Comparison of ENCODE assay signal across 24 cellular contexts in the genomic region with DNA sequence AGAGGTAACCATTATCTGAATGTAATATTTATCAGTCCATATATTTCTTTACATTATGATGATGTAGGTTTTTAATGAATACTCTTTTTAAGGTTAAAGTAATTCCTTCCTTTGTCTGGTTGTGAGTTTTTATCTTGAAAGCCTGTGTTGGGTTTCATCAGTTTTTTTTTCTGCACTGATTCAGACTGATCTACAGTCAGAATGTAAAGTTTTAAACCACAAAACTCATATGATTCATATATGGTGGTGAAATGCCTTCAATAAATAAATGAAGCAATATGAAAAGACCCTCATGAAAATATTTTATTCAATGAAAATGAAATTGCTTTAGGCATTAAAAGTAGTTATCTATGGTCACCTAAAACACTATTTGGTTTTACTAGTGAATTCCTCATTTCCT. TPM values are rescaled to one million over a fixed set of nuclear protein-coding genes. Genes with fewer than 3 reads are reported as not detected.
DNase-seq lines count a peak whose midpoint lies in the region; ATAC-seq, FAIRE-seq and TF ChIP-seq lines count a peak whose summit lies in the region.
"Had no signal": no experiment of that assay in that cellular context is flagged by ENCODE, and none has a peak within 500 bp of the region (broad histone marks: within the 10 kb centered on the region; RNA-seq: fewer than 3 reads in every experiment).

No MANE protein-coding gene starts in this region.

- no peaks in the 10 kb centered on the region for H3K36me3 ChIP-seq in IMR-90 (ENCODE audit: control insufficient read depth, insufficient read depth, low read length)
- no peaks in the 10 kb centered on the region for H3K36me3 ChIP-seq in astrocyte (ENCODE audit: insufficient read depth, low read length)
- no peaks in the 10 kb centered on the region for H3K36me3 ChIP-seq in endothelial cell of umbilical vein (ENCODE audit: control insufficient read depth in 2 of 2, extremely low read depth in 1 of 2, insufficient read depth in 2 of 2, low read length in 2 of 2)
- no peaks in the 10 kb centered on the region for H3K36me3 ChIP-seq in psoas muscle (ENCODE audit: insufficient read depth in 1 of 2, low read depth in 1 of 2)
- H3K36me3 ChIP-seq in pancreas, result no peaks in the 10 kb centered on the region
- H3K36me3 ChIP-seq: BLaER1 had no signal

- H3K9me1 ChIP-seq in IMR-90 (ENCODE audit: insufficient read depth, low read length), result no peaks in the 10 kb centered on the region
- no peaks in the 10 kb centered on the region for H3K9me1 ChIP-seq in endothelial cell of umbilical vein (replicated peaks; ENCODE audit: control insufficient read depth, extremely low read depth, insufficient read depth, low read length)

- no peak overlapping the region for H2AK5ac ChIP-seq in IMR-90 (ENCODE audit: low read depth, low read length)

- no peak overlapping the region for H3K14ac ChIP-seq in IMR-90 (replicated peaks; ENCODE audit: low read depth, low read length)

- H4K5ac ChIP-seq in IMR-90 (ENCODE audit: low read depth, low read length), result no peak overlapping the region

- H3K4ac ChIP-seq in IMR-90 (ENCODE audit: low read depth, low read length), result no peak overlapping the region

- H3K9me3 ChIP-seq in IMR-90 (ENCODE audit: control insufficient read depth, insufficient read depth, low read length), result no peaks in the 10 kb centered on the region
- H3K9me3 ChIP-seq in astrocyte (ENCODE audit: insufficient read depth, low read depth, low read length), result no peaks in the 10 kb centered on the region
- H3K9me3 ChIP-seq in endothelial cell of umbilical vein (replicated peaks; ENCODE audit: control insufficient read depth, insufficient read depth, low read length), result no peaks in the 10 kb centered on the region
- no peaks in the 10 kb centered on the region for H3K9me3 ChIP-seq in psoas muscle
- no peaks in the 10 kb centered on the region for H3K9me3 ChIP-seq in pancreas

- POLR2A ChIA-PET in IMR-90 (lab: Charles Lee; ENCODE audit: unreplicated experiment), result no interaction called here
- POLR2A ChIA-PET in endothelial cell of umbilical vein (lab: Charles Lee), result no interaction called here

- H3K9ac ChIP-seq in IMR-90 (ENCODE audit: low read depth, low read length) (no peak overlapping the region), astrocyte (ENCODE audit: low read length) (no peak overlapping the region), endothelial cell of umbilical vein (replicated peaks; ENCODE audit: extremely low read depth, insufficient read depth, low read length) (no peak overlapping the region)
- H3K9ac ChIP-seq: BLaER1 had no signal

- no TSS peak for BruUV-seq in IMR-90 (replicated peaks; lab: Mats Ljungman, UMichigan)
- no TSS peak for BruUV-seq in endothelial cell of umbilical vein (replicated peaks; lab: Mats Ljungman, UMichigan)

- H4K20me1 ChIP-seq in IMR-90 (ENCODE audit: insufficient read depth, low read length), result no peaks in the 10 kb centered on the region
- H4K20me1 ChIP-seq in astrocyte (ENCODE audit: insufficient read depth, low read length), result peaks cover 9% of the 10 kb centered on the region
- no peaks in the 10 kb centered on the region for H4K20me1 ChIP-seq in endothelial cell of umbilical vein (replicated peaks; ENCODE audit: control insufficient read depth, extremely low read depth, insufficient read depth, low read length)
- H4K20me1 ChIP-seq: BLaER1 had no signal

- H3K79me1 ChIP-seq in IMR-90 (ENCODE audit: low read depth in 1 of 2, low read length in 2 of 2), result no peaks in the 10 kb centered on the region

- H3K79me2 ChIP-seq in astrocyte (ENCODE audit: insufficient read depth, low read length) (peaks cover 44% of the 10 kb centered on the region), endothelial cell of umbilical vein (ENCODE audit: control insufficient read depth, insufficient read depth, low read length) (peaks cover 10% of the 10 kb centered on the region)

- H3K27ac Mint-ChIP-seq in astrocyte (ENCODE audit: unreplicated experiment), result peak overlapping the region; percentile 23
- H3K27ac Mint-ChIP-seq in activated naive CD8-positive, alpha-beta T cell treated with anti-CD3 and anti-CD28 coated beads, Interleukin-2, amount 50 U/mL, for 24 hours, result no peak overlapping the region
- H3K27ac Mint-ChIP-seq: CD4-positive, alpha-beta T cell; H9; HFFc6 had no signal

- no peak for TF ChIP-seq RAD21 in IMR-90 (IDR thresholded peaks at IDR 0.05; ENCODE audit: low read length)

- CTCF ChIA-PET in IMR-90 (lab: Yijun Ruan, JAX) (no interaction called here), endothelial cell of umbilical vein (lab: Charles Lee) (interaction anchor here (0.7 to 0.9 kb wide), 2 partner anchors 31 to 52 kb away, joined by 3 read pairs; no protein-coding TSS in a partner anchor)

- H3K27me3 ChIP-seq in IMR-90 (ENCODE audit: control insufficient read depth, insufficient read depth, low read length) (peaks cover 17% of the 10 kb centered on the region), astrocyte (ENCODE audit: insufficient read depth, low read length) (no peaks in the 10 kb centered on the region), endothelial cell of umbilical vein (ENCODE audit: control insufficient read depth in 2 of 2, insufficient read depth in 2 of 2, low read length in 2 of 2) (no peaks in the 10 kb centered on the region), psoas muscle (ENCODE audit: insufficient read depth in 3 of 3, low read length in 2 of 3) (peaks cover 0 to 4% (median 0%) of the 10 kb centered on the region in 3 donors), pancreas (no peaks in the 10 kb centered on the region)
- H3K27me3 ChIP-seq: BLaER1 had no signal

- H3K4me3 ChIP-seq in IMR-90 (ENCODE audit: insufficient read depth, low read depth, low read length) (no peak overlapping the region), astrocyte (ENCODE audit: insufficient read depth, low read depth, low read length) (no peak overlapping the region), endothelial cell of umbilical vein (replicated peaks in 1 of 3; ENCODE audit: insufficient read depth in 1 of 3, low read depth in 1 of 3, low read length in 3 of 3) (no peak overlapping the region), psoas muscle (no peak overlapping the region), pancreas (no peak overlapping the region)
- H3K4me3 ChIP-seq: BLaER1, GM12878 had no signal

- H3K36me3 Mint-ChIP-seq in astrocyte (ENCODE audit: low read depth, unreplicated experiment), result peaks cover 8% of the 10 kb centered on the region
- no peaks in the 10 kb centered on the region for H3K36me3 Mint-ChIP-seq in activated naive CD8-positive, alpha-beta T cell treated with anti-CD3 and anti-CD28 coated beads, Interleukin-2, amount 50 U/mL, for 24 hours (ENCODE audit: low read depth)

- no peak for ATAC-seq in IMR-90 (ENCODE audit: low read depth)
- ATAC-seq in psoas muscle, result no peak
- no peak for ATAC-seq in activated naive CD8-positive, alpha-beta T cell treated with anti-CD3 and anti-CD28 coated beads, Interleukin-2, amount 50 U/mL, for 24 hours
- no peak for ATAC-seq in GM21825 (IDR thresholded peaks at IDR 0.05; ENCODE audit: unreplicated experiment)
- no peak for ATAC-seq in pancreas
- ATAC-seq: GM12878, Panc1, SK-N-SH treated with all-trans-retinoic acid at 6 μM for 48 hours had no signal

- H3K4me1 Mint-ChIP-seq in astrocyte (ENCODE audit: low read depth, unreplicated experiment), result peaks cover 11% of the 10 kb centered on the region
- no peaks in the 10 kb centered on the region for H3K4me1 Mint-ChIP-seq in activated naive CD8-positive, alpha-beta T cell treated with anti-CD3 and anti-CD28 coated beads, Interleukin-2, amount 50 U/mL, for 24 hours

- no peaks in the 10 kb centered on the region for H3K9me3 Mint-ChIP-seq in astrocyte (ENCODE audit: unreplicated experiment)
- H3K9me3 Mint-ChIP-seq in activated naive CD8-positive, alpha-beta T cell treated with anti-CD3 and anti-CD28 coated beads, Interleukin-2, amount 50 U/mL, for 24 hours, result no peaks in the 10 kb centered on the region
- H3K9me3 Mint-ChIP-seq: CD4-positive, alpha-beta T cell; HFFc6 had no signal

- no peaks in the 10 kb centered on the region for H3K4me1 ChIP-seq in IMR-90 (ENCODE audit: control insufficient read depth, insufficient read depth, low read length)
- no peaks in the 10 kb centered on the region for H3K4me1 ChIP-seq in astrocyte (ENCODE audit: insufficient read depth, low read length)
- peaks cover 44% of the 10 kb centered on the region for H3K4me1 ChIP-seq in endothelial cell of umbilical vein (ENCODE audit: control insufficient read depth, extremely low read depth, insufficient read depth, low read length)
- H3K4me1 ChIP-seq in psoas muscle, result no peaks in the 10 kb centered on the region
- H3K4me1 ChIP-seq in pancreas, result peaks cover 8 to 30% (median 21%) of the 10 kb centered on the region in 3 donors
- H3K4me1 ChIP-seq: BLaER1 had no signal

- H3K4me3 Mint-ChIP-seq in astrocyte (ENCODE audit: unreplicated experiment), result no peak overlapping the region
- no peak overlapping the region for H3K4me3 Mint-ChIP-seq in activated naive CD8-positive, alpha-beta T cell treated with anti-CD3 and anti-CD28 coated beads, Interleukin-2, amount 50 U/mL, for 24 hours
- H3K4me3 Mint-ChIP-seq: CD4-positive, alpha-beta T cell; H9; HFFc6 had no signal

- H4K91ac ChIP-seq in IMR-90 (ENCODE audit: insufficient read depth, low read depth, low read length), result no peak overlapping the region

- FAIRE-seq in astrocyte (lab: Jason Lieb, UNC) (no peak), endothelial cell of umbilical vein (lab: Jason Lieb, UNC) (no peak), pancreas (lab: Jason Lieb, UNC) (no peak)
- FAIRE-seq: GM12878 had no signal

- H2BK120ac ChIP-seq in IMR-90 (ENCODE audit: low read depth, low read length), result no peak overlapping the region

- no peak for TF ChIP-seq CTCF in IMR-90 (conservative IDR thresholded peaks at IDR 0.05; ENCODE audit: low read depth, low read length)
- no peak for TF ChIP-seq CTCF in astrocyte (IDR thresholded peaks at IDR 0.05; ENCODE audit: insufficient read depth, low read depth, low read length)
- TF ChIP-seq CTCF in endothelial cell of umbilical vein (IDR thresholded peaks at IDR 0.05; ENCODE audit: extremely low read depth in 1 of 2, insufficient read depth in 1 of 2, low read depth in 1 of 2, low read length in 2 of 2), result no peak
- no peak for TF ChIP-seq CTCF in psoas muscle (IDR thresholded peaks at IDR 0.05)
- TF ChIP-seq CTCF in pancreas (IDR thresholded peaks at IDR 0.05), result no peak

- intact Hi-C loops in IMR-90 (cut with micrococcal nuclease) (no loop called here), endothelial cell of umbilical vein (cut with micrococcal nuclease) (no loop called here), psoas muscle (cut with DNase I) (no loop called here), pancreas (cut with DNase I) (no loop called here)

- dilution Hi-C loops in IMR-90 (cut with HindIII; ENCODE audit: low sequenced_read_pairs, unreplicated experiment), result no loop called here
- dilution Hi-C loops in endothelial cell of umbilical vein (cut with MboI; ENCODE audit: extremely low pct_ligation_motif_present, low sequenced_read_pairs), result no loop called here

- H3K18ac ChIP-seq in IMR-90 (ENCODE audit: low read depth, low read length), result no peak overlapping the region

- H2AFZ ChIP-seq in IMR-90 (replicated peaks; ENCODE audit: low read length, poor library complexity), result no peak overlapping the region
- no peak overlapping the region for H2AFZ ChIP-seq in astrocyte (ENCODE audit: low read depth, low read length)
- H2AFZ ChIP-seq in endothelial cell of umbilical vein (ENCODE audit: low read depth, low read length), result no peak overlapping the region

- TF ChIP-seq POLR2A in IMR-90 (IDR thresholded peaks at IDR 0.05; ENCODE audit: low read depth, low read length), result no peak
- no peak for TF ChIP-seq POLR2A in endothelial cell of umbilical vein (IDR thresholded peaks at IDR 0.05; ENCODE audit: low read depth, low read length)

- no peak overlapping the region for H3K4me2 ChIP-seq in IMR-90 (ENCODE audit: low read depth, low read length)
- no peak overlapping the region for H3K4me2 ChIP-seq in astrocyte (ENCODE audit: low read length)
- H3K4me2 ChIP-seq in endothelial cell of umbilical vein (ENCODE audit: insufficient read depth, low read length), result peak overlapping the region; percentile 32
- H3K4me2 ChIP-seq: BLaER1 had no signal

- no peak overlapping the region for H4K8ac ChIP-seq in IMR-90 (ENCODE audit: low read depth in 2 of 2, low read length in 2 of 2)

- H3K27ac ChIP-seq in IMR-90 (ENCODE audit: insufficient read depth, low read length), result no peak overlapping the region
- no peak overlapping the region for H3K27ac ChIP-seq in astrocyte (ENCODE audit: low read depth, low read length)
- H3K27ac ChIP-seq in endothelial cell of umbilical vein (ENCODE audit: insufficient read depth, low read depth, low read length), result no peak overlapping the region
- H3K27ac ChIP-seq in psoas muscle, result no peak overlapping the region
- no peak overlapping the region for H3K27ac ChIP-seq in pancreas
- H3K27ac ChIP-seq: BLaER1, HL-60 had no signal

- H2AK9ac ChIP-seq in IMR-90 (replicated peaks; ENCODE audit: low read depth, low read length, poor library complexity), result no peak overlapping the region

- no peak overlapping the region for H2BK15ac ChIP-seq in IMR-90 (ENCODE audit: low read depth, low read length)

- no peaks in the 10 kb centered on the region for H3K27me3 Mint-ChIP-seq in astrocyte (ENCODE audit: low read depth, unreplicated experiment)
- H3K27me3 Mint-ChIP-seq in activated naive CD8-positive, alpha-beta T cell treated with anti-CD3 and anti-CD28 coated beads, Interleukin-2, amount 50 U/mL, for 24 hours, result peaks cover 3% of the 10 kb centered on the region

- no peak overlapping the region for H3K23ac ChIP-seq in IMR-90 (ENCODE audit: low read depth, low read length)

- no peak overlapping the region for H2BK5ac ChIP-seq in IMR-90 (ENCODE audit: low read depth, low read length, poor library complexity, severe bottlenecking)

- DNase-seq in IMR-90, result peak; percentile 20
- no peak for DNase-seq in astrocyte (ENCODE audit: low read depth)
- DNase-seq in endothelial cell of umbilical vein (ENCODE audit: low read depth, low spot score), result no peak
- no peak for DNase-seq in psoas muscle
- DNase-seq in activated naive CD8-positive, alpha-beta T cell treated with anti-CD3 and anti-CD28 coated beads, Interleukin-2, amount 50 U/mL, for 24 hours, result no peak
- DNase-seq in pancreas, result no peak
- DNase-seq: CD4-positive, alpha-beta T cell; COR-L47; DMS79 treated with DMSO at 0.1 percent for 48 hours; H9; HFFc6; KG1; NCI-H1092 treated with DMSO at 0.1 percent for 48 hours; NCI-H1436 treated with DMSO at 0.1 percent for 48 hours; NCI-H1930; NCI-H2227 treated with DMSO at 0.1 percent for 48 hours; NCI-H510A; NCI-H748 treated with DMSO at 0.1 percent for 48 hours had no signal

- H2BK20ac ChIP-seq in IMR-90 (ENCODE audit: low read depth, low read length), result no peak overlapping the region

- H3K56ac ChIP-seq in IMR-90 (ENCODE audit: extremely low read depth, insufficient read depth, low read length), result no peak overlapping the region

- in situ Hi-C loops in IMR-90 (cut with MboI; ENCODE audit: low sequenced_read_pairs), result no loop called here

RNA-seq across cellular contexts. Expression of a gene that starts 47.1 kb away (rescaled TPM):
- total RNA-seq in IMR-90 (2012; rRNA removed) (under 0.01 and 0.18 TPM in 2 replicates), astrocyte (96.1 and 97.4 TPM in 2 replicates), endothelial cell of umbilical vein (75.5 and 82.5 TPM in 2 replicates), psoas muscle (10 to 100 TPM in 3 of 4 donors, 1 to 10 TPM in 1; 5.9 to 30.4 (median 19.8) TPM), pancreas (100 to 1,000 TPM; 103 to 245 (median 145) TPM)
- polyA plus RNA-seq in IMR-90 (2012; rRNA removed) (0.29 TPM in 1 of 2 replicates, not detected in the other), endothelial cell of umbilical vein (69.8 and 105 TPM in 2 replicates), psoas muscle (1 to 10 TPM; 2.5 to 7.2 (median 6.0) TPM), pancreas (10 to 100 TPM; 61.7 to 74.9 TPM)
- polyA plus RNA-seq in IMR-90 (2012; cell fraction: cytosol; rRNA removed), result 0.03 TPM in 1 of 2 replicates, not detected in the other
- 0.25 TPM in 1 of 2 replicates, not detected in the other for polyA plus RNA-seq in IMR-90 (2012; cell fraction: nucleus; rRNA removed; ENCODE audit: low replicate concordance)
- 65.4 and 67.5 TPM in 2 replicates for polyA plus RNA-seq in endothelial cell of umbilical vein (2011; cell fraction: cytosol; rRNA removed)
- 108 and 127 TPM in 2 replicates for polyA plus RNA-seq in endothelial cell of umbilical vein (2011; cell fraction: nucleus; rRNA removed)
- 19.4 and 34.9 TPM in 2 replicates for polyA plus RNA-seq in endothelial cell of umbilical vein (2012)
- 191 and 202 TPM in 2 replicates for polyA minus RNA-seq in endothelial cell of umbilical vein
- polyA minus RNA-seq in endothelial cell of umbilical vein (2011; cell fraction: cytosol; rRNA and poly(A)+ RNA removed), result 6.6 TPM
- 313 and 457 TPM in 2 replicates for polyA minus RNA-seq in endothelial cell of umbilical vein (2011; cell fraction: nucleus; rRNA and poly(A)+ RNA removed)
- total RNA-seq: CD4-positive, alpha-beta T cell had no signal
